In genomic region chr2:39434233-39434897, GRCh38 we compare ENCODE assay signal across 13 cellular contexts. TPM values are rescaled to one million over a fixed set of nuclear protein-coding genes. Genes with fewer than 3 reads are reported as not detected.
A peak's percentile ranks its signal among the peaks of the same experiment; 100 is the strongest.
DNase-seq lines count a peak whose midpoint lies in the region; ATAC-seq and TF ChIP-seq lines count a peak whose summit lies in the region.
"Had no signal": no experiment of that assay in that cellular context is flagged by ENCODE, and none has a peak within 500 bp of the region (broad histone marks: within the 10 kb centered on the region; RNA-seq: fewer than 3 reads in every experiment).

No MANE protein-coding gene starts in this region.

- H3K4me1 ChIP-seq in BLaER1 treated with 17β-estradiol and CSF1 and Interleukin-3, amounts not matched to agents 10 nM and 100 nM: peaks cover 28 to 40% (median 33%) of the 10 kb centered on the region in 10 experiments
- H3K4me1 ChIP-seq in MM.1S (ENCODE audit: low read length): peaks cover 25% of the 10 kb centered on the region

- TF ChIP-seq CTCF in MM.1S (IDR thresholded peaks at IDR 0.05; ENCODE audit: low read length): no peak
- TF ChIP-seq CTCF in endothelial cell (IDR thresholded peaks at IDR 0.05; ENCODE audit: unreplicated experiment): no peak
- no peak for TF ChIP-seq CTCF in osteocyte (IDR thresholded peaks at IDR 0.05)

- H3K4me3 Mint-ChIP-seq in endothelial cell (ENCODE audit: unreplicated experiment) (peak overlapping the region; percentile 99), osteocyte (ENCODE audit: unreplicated experiment) (peak overlapping the region; percentile 90)

- peaks cover 3% of the 10 kb centered on the region for H3K36me3 Mint-ChIP-seq in endothelial cell (ENCODE audit: low read depth, unreplicated experiment)
- peaks cover 2% of the 10 kb centered on the region for H3K36me3 Mint-ChIP-seq in osteocyte (ENCODE audit: unreplicated experiment)

- peaks cover 83% of the 10 kb centered on the region for H3K79me2 ChIP-seq in MM.1S (ENCODE audit: low read length)

- H3K27me3 Mint-ChIP-seq in endothelial cell (ENCODE audit: unreplicated experiment): peaks cover 5% of the 10 kb centered on the region
- no peaks in the 10 kb centered on the region for H3K27me3 Mint-ChIP-seq in osteocyte (ENCODE audit: unreplicated experiment)

- H3K4me3 ChIP-seq in BLaER1 treated with 17β-estradiol and CSF1 and Interleukin-3, amounts not matched to agents 10 nM and 100 nM: peak overlapping the region in 1 of 10 experiments; percentile 82; a peak in 1 of 20 replicates
- H3K4me3 ChIP-seq in MM.1S (ENCODE audit: low read length): no peak overlapping the region
- H3K4me3 ChIP-seq: mucosa of descending colon had no signal

- peaks cover 0 to 68% (median 49%) of the 10 kb centered on the region in 11 experiments; a peak in 14 of 22 replicates for H4K20me1 ChIP-seq in BLaER1 treated with 17β-estradiol and CSF1 and Interleukin-3, amounts not matched to agents 10 nM and 100 nM
- H4K20me1 ChIP-seq in MM.1S (ENCODE audit: insufficient read depth, low read length): peaks cover 4% of the 10 kb centered on the region; the same call in 1 of the 2 replicates

- H3K9me2 ChIP-seq in MM.1S (replicated peaks; ENCODE audit: insufficient read depth, low read length): no peaks in the 10 kb centered on the region

- H3K4me1 Mint-ChIP-seq in endothelial cell (ENCODE audit: unreplicated experiment) (peaks cover 59% of the 10 kb centered on the region), osteocyte (ENCODE audit: unreplicated experiment) (peaks cover 76% of the 10 kb centered on the region)

- no peaks in the 10 kb centered on the region for H3K9me3 ChIP-seq in BLaER1 treated with 17β-estradiol and CSF1 and Interleukin-3, amounts not matched to agents 10 nM and 100 nM (replicated peaks in 1 of 11)
- no peaks in the 10 kb centered on the region for H3K9me3 ChIP-seq in MM.1S (replicated peaks; ENCODE audit: insufficient read depth, low read length)
- H3K9me3 ChIP-seq: mucosa of descending colon, testis had no signal

- DNase-seq in MM.1S: no peak
- DNase-seq in endothelial cell (ENCODE audit: low spot score): no peak
- no peak for DNase-seq in osteocyte (ENCODE audit: extremely low spot score, unreplicated experiment)
- DNase-seq in effector CD8-positive, alpha-beta T cell (lab: John Stamatoyannopoulos, UW): no peak
- DNase-seq in Kasumi-1 (lab: John Stamatoyannopoulos, UW): no peak
- DNase-seq: mucosa of descending colon; NK-92 treated with Interleukin-12 subunit alpha and Interleukin-12 subunit beta, amount 100 ng/mL, for 24 hours; stimulated activated CD4-positive, alpha-beta T cell treated with anti-CD3 and anti-CD28 coated beads, Interleukin-2, amount 100 ng/mL, for 48 hours had no signal

- peaks cover 0 to 11% (median 0%) of the 10 kb centered on the region in 11 experiments; a peak in 1 of 22 replicates for H3K27me3 ChIP-seq in BLaER1 treated with 17β-estradiol and CSF1 and Interleukin-3, amounts not matched to agents 10 nM and 100 nM
- no peaks in the 10 kb centered on the region for H3K27me3 ChIP-seq in MM.1S (replicated peaks; ENCODE audit: insufficient read depth, low read length)
- H3K27me3 ChIP-seq: testis had no signal

- H3K36me3 ChIP-seq in BLaER1 treated with 17β-estradiol and CSF1 and Interleukin-3, amounts not matched to agents 10 nM and 100 nM: peaks cover 0 to 7% (median 0%) of the 10 kb centered on the region in 11 experiments; a peak in 2 of 22 replicates
- no peaks in the 10 kb centered on the region for H3K36me3 ChIP-seq in MM.1S (replicated peaks; ENCODE audit: insufficient read depth, low read length)

- H3K9ac ChIP-seq in BLaER1 treated with 17β-estradiol and CSF1 and Interleukin-3, amounts not matched to agents 10 nM and 100 nM: no peak overlapping the region
- no peak overlapping the region for H3K9ac ChIP-seq in MM.1S (ENCODE audit: low read length)

- H3K9me3 Mint-ChIP-seq in endothelial cell (ENCODE audit: unreplicated experiment) (no peaks in the 10 kb centered on the region), osteocyte (ENCODE audit: unreplicated experiment) (no peaks in the 10 kb centered on the region)
- H3K9me3 Mint-ChIP-seq: T-helper 1 cell treated with Interleukin-12 subunit alpha and Interleukin-12 subunit beta and Interleukin-4 antibody, amounts not matched to agents 30 μg/mL and 1 μg/mL, for 36 hours had no signal

- H2AFZ ChIP-seq in MM.1S (ENCODE audit: low read length): no peak overlapping the region

- H3K4me2 ChIP-seq in BLaER1 treated with 17β-estradiol and CSF1 and Interleukin-3, amounts not matched to agents 10 nM and 100 nM: peak overlapping the region; percentile 50 to 98 (median 95); a peak in 20 of 22 replicates
- H3K4me2 ChIP-seq in MM.1S (ENCODE audit: low read depth, low read length): peak overlapping the region; percentile 47; the same call in 1 of the 2 replicates

- no peak overlapping the region for H3K27ac ChIP-seq in BLaER1 treated with 17β-estradiol and CSF1 and Interleukin-3, amounts not matched to agents 10 nM and 100 nM
- no peak overlapping the region for H3K27ac ChIP-seq in MM.1S (ENCODE audit: low read length)

- peaks cover 11% of the 10 kb centered on the region; the same call in 1 of the 2 replicates for H3F3A ChIP-seq in MM.1S (ENCODE audit: insufficient read depth, low read length)

- H3K27ac Mint-ChIP-seq in endothelial cell (ENCODE audit: unreplicated experiment) (no peak overlapping the region), osteocyte (ENCODE audit: unreplicated experiment) (no peak overlapping the region)
- H3K27ac Mint-ChIP-seq: T-helper 1 cell treated with Interleukin-12 subunit alpha and Interleukin-12 subunit beta and Interleukin-4 antibody, amounts not matched to agents 30 μg/mL and 1 μg/mL, for 36 hours had no signal

- ATAC-seq in GM21367 (IDR thresholded peaks at IDR 0.05; ENCODE audit: unreplicated experiment): no peak
- no peak for ATAC-seq in GM19324 (IDR thresholded peaks at IDR 0.05; ENCODE audit: low FRiP score, unreplicated experiment)
- ATAC-seq: mucosa of descending colon had no signal

RNA-seq across cellular contexts. Expression of gene MAP4K3, which starts 2.7 kb away (rescaled TPM):
- total RNA-seq in endothelial cell (ENCODE audit: unreplicated experiment): 51.1 TPM
- total RNA-seq in osteocyte: 35.0 and 47.9 TPM in 2 replicates
